14 cellular contexts compared by ENCODE assay signal in the genomic region with DNA sequence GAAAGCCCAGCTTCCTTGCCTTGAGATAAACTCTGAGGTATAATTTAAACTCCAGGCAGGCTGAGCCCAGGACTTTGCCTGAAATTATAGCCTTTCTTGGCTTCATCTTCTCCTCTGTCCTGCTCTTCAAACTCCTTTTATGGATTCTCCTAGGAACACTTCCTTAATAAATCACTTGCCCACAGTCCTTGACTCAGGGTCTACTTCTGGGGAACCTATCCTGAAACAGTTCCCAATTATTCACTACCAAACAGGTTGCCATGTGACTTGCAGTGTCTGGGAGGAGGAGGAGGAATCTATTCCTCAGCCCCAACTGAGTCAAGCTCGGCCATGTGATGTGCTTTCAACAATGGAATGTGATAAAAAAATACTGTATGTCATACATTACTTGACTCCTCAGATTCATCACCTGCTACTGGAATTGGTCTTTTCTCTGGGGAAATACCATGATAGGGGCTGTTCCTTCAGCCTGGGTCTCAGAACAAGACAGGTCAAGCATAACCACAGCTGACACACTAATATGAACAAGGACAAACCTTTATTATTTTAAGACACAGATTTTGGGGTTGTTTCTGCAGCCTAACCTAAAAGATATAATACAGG. TPM values are rescaled to one million over a fixed set of nuclear protein-coding genes. Genes with fewer than 3 reads are reported as not detected.
A peak's percentile ranks its signal among the peaks of the same experiment; 100 is the strongest.
DNase-seq lines count a peak whose midpoint lies in the region; ATAC-seq and TF ChIP-seq lines count a peak whose summit lies in the region.
"Had no signal": no experiment of that assay in that cellular context is flagged by ENCODE, and none has a peak within 500 bp of the region (broad histone marks: within the 10 kb centered on the region; RNA-seq: fewer than 3 reads in every experiment).

No MANE protein-coding gene starts in this region.

- H4K20me1 ChIP-seq in mammary epithelial cell (ENCODE audit: insufficient read depth, low read length), result no peaks in the 10 kb centered on the region

- BruUV-seq in mammary epithelial cell (replicated peaks; lab: Mats Ljungman, UMichigan), result no TSS peak

- no peak overlapping the region for H2AFZ ChIP-seq in mammary epithelial cell (ENCODE audit: low read depth, low read length)

- dilution Hi-C loops in mammary epithelial cell (cut with HindIII; ENCODE audit: low sequenced_read_pairs), result no loop called here

- H3K4me1 ChIP-seq in HEK293 (ENCODE audit: control insufficient read depth, insufficient read depth, low read length) (peaks cover 10% of the 10 kb centered on the region), mammary epithelial cell (ENCODE audit: insufficient read depth, low read length) (peaks cover 25% of the 10 kb centered on the region), suprapubic skin (peaks cover 37% of the 10 kb centered on the region)

- no peaks in the 10 kb centered on the region for H3K27me3 ChIP-seq in mammary epithelial cell (ENCODE audit: insufficient read depth, low read length)
- no peaks in the 10 kb centered on the region for H3K27me3 ChIP-seq in suprapubic skin

- no peak for TF ChIP-seq CTCF in AG09309 (IDR thresholded peaks at IDR 0.05; ENCODE audit: control insufficient read depth, insufficient read depth, low read depth, low read length, missing control alignments)
- TF ChIP-seq CTCF in HEK293 (tag by site-specific recombination; IDR thresholded peaks at IDR 0.05), result no peak
- no peak for TF ChIP-seq CTCF in mammary epithelial cell (conservative IDR thresholded peaks at IDR 0.05 in 1 of 2, IDR thresholded peaks at IDR 0.05 in 1 of 2; ENCODE audit: extremely low read depth in 1 of 2, insufficient read depth in 1 of 2, low read depth in 1 of 2, low read length in 2 of 2)
- TF ChIP-seq CTCF in suprapubic skin (IDR thresholded peaks at IDR 0.05), result no peak

- H3K9me3 ChIP-seq in HEK293 (ENCODE audit: control insufficient read depth, insufficient read depth, low read depth, low read length) (no peaks in the 10 kb centered on the region), mammary epithelial cell (replicated peaks; ENCODE audit: insufficient read depth, low read length) (no peaks in the 10 kb centered on the region), suprapubic skin (no peaks in the 10 kb centered on the region)

- no peak for ATAC-seq in stimulated activated effector memory CD8-positive, alpha-beta T cell treated with anti-CD3 and anti-CD28 coated beads, Interleukin-12 subunit alpha, Interleukin-12 subunit beta, amount 100 ng/mL, for 72 hours

- POLR2A ChIA-PET in HEK293 (lab: Yijun Ruan, JAX), result interaction anchor here (1.5 kb wide), 1 partner anchor 20 kb away, joined by 7 read pairs; a partner anchor contains a TSS

- H3K27ac Mint-ChIP-seq in stimulated activated effector memory CD8-positive, alpha-beta T cell treated with anti-CD3 and anti-CD28 coated beads, Interleukin-12 subunit alpha, Interleukin-12 subunit beta, amount 100 ng/mL, for 72 hours, result no peak overlapping the region

- intact Hi-C loops in mammary epithelial cell (cut with micrococcal nuclease), result loop anchor here (1.0 to 2.0 kb wide), 2 partner anchors 9 to 13 kb away; no protein-coding TSS in a partner anchor

- no peaks in the 10 kb centered on the region for H3K9me3 Mint-ChIP-seq in stimulated activated effector memory CD8-positive, alpha-beta T cell treated with anti-CD3 and anti-CD28 coated beads, Interleukin-12 subunit alpha, Interleukin-12 subunit beta, amount 100 ng/mL, for 72 hours

- no peaks in the 10 kb centered on the region for H3K36me3 Mint-ChIP-seq in stimulated activated effector memory CD8-positive, alpha-beta T cell treated with anti-CD3 and anti-CD28 coated beads, Interleukin-12 subunit alpha, Interleukin-12 subunit beta, amount 100 ng/mL, for 72 hours

- no peaks in the 10 kb centered on the region for H3K79me2 ChIP-seq in mammary epithelial cell (ENCODE audit: insufficient read depth, low read length)

- in situ Hi-C loops in mammary epithelial cell (cut with MboI; ENCODE audit: low sequenced_read_pairs in 2 of 2), result no loop called here

- no peak overlapping the region for H3K4me3 Mint-ChIP-seq in stimulated activated effector memory CD8-positive, alpha-beta T cell treated with anti-CD3 and anti-CD28 coated beads, Interleukin-12 subunit alpha, Interleukin-12 subunit beta, amount 100 ng/mL, for 72 hours

- no peak overlapping the region for H3K9ac ChIP-seq in mammary epithelial cell (ENCODE audit: insufficient read depth, low read length)

- CTCF ChIA-PET in HEK293 (lab: Yijun Ruan, JAX), result interaction anchor here (0.5 to 1.2 kb wide), 3 partner anchors 22 to 67 kb away, joined by 3 to 5 read pairs (median 3); no protein-coding TSS in a partner anchor
- CTCF ChIA-PET in mammary epithelial cell (lab: Charles Lee; ENCODE audit: low non-redundant PET), result no interaction called here

- H3K4me3 ChIP-seq in AG09309 (ENCODE audit: control insufficient read depth, low read depth, low read length) (no peak overlapping the region), HEK293 (ENCODE audit: low read depth, low read length) (no peak overlapping the region), mammary epithelial cell (replicated peaks in 1 of 3; ENCODE audit: insufficient read depth in 1 of 3, low read depth in 2 of 3, low read length in 3 of 3) (no peak overlapping the region), suprapubic skin (no peak overlapping the region)

- TF ChIP-seq EP300 in suprapubic skin (IDR thresholded peaks at IDR 0.05), result no peak

- H3K36me3 ChIP-seq in HEK293 (ENCODE audit: control insufficient read depth in 2 of 2, insufficient read depth in 1 of 2, low read length in 2 of 2) (no peaks in the 10 kb centered on the region), mammary epithelial cell (ENCODE audit: insufficient read depth, low read length) (no peaks in the 10 kb centered on the region), suprapubic skin (no peaks in the 10 kb centered on the region)

- no peak for TF ChIP-seq POLR2A in suprapubic skin (IDR thresholded peaks at IDR 0.05)

- no peaks in the 10 kb centered on the region for H3K4me1 Mint-ChIP-seq in stimulated activated effector memory CD8-positive, alpha-beta T cell treated with anti-CD3 and anti-CD28 coated beads, Interleukin-12 subunit alpha, Interleukin-12 subunit beta, amount 100 ng/mL, for 72 hours

- H3K27ac ChIP-seq in HEK293 (ENCODE audit: extremely low read depth, low read depth, low read length), result no peak overlapping the region
- no peak overlapping the region for H3K27ac ChIP-seq in mammary epithelial cell (ENCODE audit: insufficient read depth, low read depth, low read length)
- H3K27ac ChIP-seq in suprapubic skin, result no peak overlapping the region

- no peak overlapping the region for H3K4me2 ChIP-seq in mammary epithelial cell (ENCODE audit: insufficient read depth, low read depth, low read length)

- WGBS in mammary epithelial cell (ENCODE audit: low coverage, missing lambda C conversion rate), result 38% methylated on average over 1 of the region's 1 CpG
- WGBS in suprapubic skin, result 57% methylated on average over 1 of the region's 1 CpG

- peak; percentile 57 for DNase-seq in AG09309 (ENCODE audit: low read depth)
- DNase-seq in mammary epithelial cell, result peak; percentile 86
- DNase-seq in kidney tubule cell (ENCODE audit: low spot score), result peak; percentile 99
- DNase-seq in stimulated activated effector memory CD8-positive, alpha-beta T cell treated with anti-CD3 and anti-CD28 coated beads, Interleukin-12 subunit alpha, Interleukin-12 subunit beta, amount 100 ng/mL, for 72 hours (ENCODE audit: low spot score in 2 of 2), result no peak
- DNase-seq in KG1 (lab: John Stamatoyannopoulos, UW), result no peak
- no peak for DNase-seq in NCI-H187 treated with DMSO at 0.1 percent for 48 hours (lab: John Stamatoyannopoulos, UW)
- no peak for DNase-seq in suprapubic skin (ENCODE audit: low spot score in 2 of 2)
- DNase-seq: activated naive CD4-positive, alpha-beta T cell treated with Interleukin-2 at 50 U/mL for 16 hours; DMS53; mesendoderm; NK-92 treated with Interleukin-12 subunit alpha and Interleukin-12 subunit beta, amount 100 ng/mL, for 24 hours; occipital lobe had no signal

TF ChIP-seq in HEK293, 187 proteins besides CTCF, POLR2A, EP300 and RAD21:
- TF ChIP-seq SP7 (tag by site-specific recombination; IDR thresholded peaks at IDR 0.05), result peak; percentile 90
- TF ChIP-seq ZBTB8A (tag by site-specific recombination; IDR thresholded peaks at IDR 0.05), result 0 out of 2 replicates have a peak, but pooled peaks have one; percentile 13
- TF ChIP-seq ZNF248 (tag by site-specific recombination; IDR thresholded peaks at IDR 0.05), result no peak
- TF ChIP-seq ZBTB20 (tag by site-specific recombination; IDR thresholded peaks at IDR 0.05), result peak; percentile 24; the same call in 1 of the 2 replicates

RNA-seq across cellular contexts. Expression of a gene that starts 20.5 kb away (rescaled TPM):
- total RNA-seq in mammary epithelial cell (100 to 1,000 TPM; 687 to 707 TPM), suprapubic skin (100 to 1,000 TPM; 138 to 315 (median 207) TPM)
- 414 TPM for polyA plus RNA-seq in mammary epithelial cell
- polyA minus RNA-seq in mammary epithelial cell, result 451 TPM

RNA-seq across cellular contexts. Expression of a gene that starts 39.6 kb away (rescaled TPM):
- total RNA-seq in mammary epithelial cell, result under 1 TPM in 1 of 2 donors, not detected in 1; 0.17 TPM
- 0.02 TPM for polyA plus RNA-seq in mammary epithelial cell
- not detected for polyA minus RNA-seq in mammary epithelial cell
- total RNA-seq in suprapubic skin, result 1 to 10 TPM in 1 of 4 donors, under 1 TPM in 2, not detected in 1; 0.16 to 1.1 (median 0.17) TPM
- total RNA-seq: occipital lobe, SK-MEL-5 had no signal

Comparison
In these comparisons a context has a peak if more than half of its experiments do, and no peak if none do; other contexts are left out.
1. DNase-seq: peak in AG09309 (single experiment), mammary epithelial cell (single experiment) and kidney tubule cell (single experiment); none in stimulated activated effector memory CD8-positive, alpha-beta T cell treated with anti-CD3 and anti-CD28 coated beads, Interleukin-12 subunit alpha, Interleukin-12 subunit beta, amount 100 ng/mL, for 72 hours (0 of 2), KG1 (single experiment), NCI-H187 treated with DMSO at 0.1 percent for 48 hours (single experiment) and suprapubic skin (0 of 2).